ENCODE assay signal across 24 cellular contexts in the genomic region with DNA sequence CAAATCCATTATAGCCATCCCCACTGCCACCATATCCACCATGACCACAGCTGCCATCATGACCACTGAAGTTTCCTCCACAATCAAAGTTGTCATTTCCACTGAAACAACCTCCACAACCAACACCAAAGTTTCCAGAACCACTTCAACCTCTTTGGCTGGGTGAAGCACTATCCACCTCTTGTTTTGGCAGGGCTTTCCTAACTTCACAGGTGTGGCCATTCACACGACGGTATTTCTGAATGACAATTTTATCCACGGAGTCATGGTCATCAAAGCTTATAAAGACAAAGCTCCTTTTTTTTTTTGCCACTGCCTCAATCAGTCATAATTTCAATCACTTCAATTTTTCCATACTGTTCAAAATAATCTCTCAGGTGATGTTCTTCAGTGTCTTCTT.
DNase-seq lines count a peak whose midpoint lies in the region; ATAC-seq, FAIRE-seq and TF ChIP-seq lines count a peak whose summit lies in the region.
"Had no signal": no experiment of that assay in that cellular context is flagged by ENCODE, and none has a peak within 500 bp of the region (broad histone marks: within the 10 kb centered on the region; RNA-seq: fewer than 3 reads in every experiment).

No MANE protein-coding gene starts in this region.

- H3K4me3 ChIP-seq in A549 (no peak overlapping the region), H1 (ENCODE audit: extremely low read depth in 1 of 4, insufficient read depth in 2 of 4, low read depth in 3 of 4, low read length in 4 of 4) (no peak overlapping the region), mammary epithelial cell (replicated peaks in 1 of 3; ENCODE audit: insufficient read depth in 1 of 3, low read depth in 2 of 3, low read length in 3 of 3) (no peak overlapping the region), small intestine (ENCODE audit: low read depth in 1 of 2, low read length in 2 of 2) (no peak overlapping the region)
- H3K4me3 ChIP-seq: BLaER1 treated with 17β-estradiol and CSF1 and Interleukin-3, amounts not matched to agents 10 nM and 100 nM had no signal

- BruUV-seq in mammary epithelial cell (replicated peaks; lab: Mats Ljungman, UMichigan): no TSS peak

- WGBS in A549 (ENCODE audit: missing lambda C conversion rate): 82% methylated on average over 3 of the region's 3 CpGs
- 97% methylated on average over 3 of the region's 3 CpGs; no CpG with 5 or more reads in 1 of the 2 experiments for WGBS in H1 (ENCODE audit: extremely low coverage in 1 of 2, insufficient coverage in 1 of 2, insufficient read length in 1 of 2, insufficient replicate concordance in 2 of 2, low coverage in 1 of 2, low lambda C conversion rate in 2 of 2, missing lambda C conversion rate in 1 of 2), 2 experiments
- 92% methylated on average over 3 of the region's 3 CpGs for WGBS in mammary epithelial cell (ENCODE audit: low coverage, missing lambda C conversion rate)
- WGBS in small intestine, 3 donors: 85 to 96% (median 95%) methylated on average over 3 of the region's 3 CpGs

- H2BK20ac ChIP-seq in H1 (ENCODE audit: low read length): no peak overlapping the region

- no peak overlapping the region for H4K8ac ChIP-seq in H1 (ENCODE audit: extremely low read depth, insufficient read depth, low read length)

- no peak overlapping the region for H2AK5ac ChIP-seq in H1 (ENCODE audit: low read depth, low read length)

- no peaks in the 10 kb centered on the region for H3K9me3 ChIP-seq in A549
- no peaks in the 10 kb centered on the region for H3K9me3 ChIP-seq in H1 (ENCODE audit: insufficient read depth in 2 of 2, low read depth in 1 of 2, low read length in 1 of 2)
- H3K9me3 ChIP-seq in mammary epithelial cell (replicated peaks; ENCODE audit: insufficient read depth, low read length): no peaks in the 10 kb centered on the region
- no peaks in the 10 kb centered on the region for H3K9me3 ChIP-seq in small intestine (ENCODE audit: control insufficient read depth, low read depth)
- H3K9me3 ChIP-seq: Caco-2 had no signal

- H3K56ac ChIP-seq in H1 (replicated peaks; ENCODE audit: insufficient read length, low read depth, low read length): no peak overlapping the region

- ATAC-seq in natural killer cell: no peak
- ATAC-seq in natural killer cell treated with Interleukin-12 subunit alpha and Interleukin-12 subunit beta and Interleukin-15 and Interleukin-18, amount 100 ng/mL, for 72 hours: no peak
- ATAC-seq in A549: no peak
- ATAC-seq in HG03520 (IDR thresholded peaks at IDR 0.05; ENCODE audit: unreplicated experiment): no peak
- ATAC-seq: CD8-positive, alpha-beta T cell had no signal

- H4K20me1 ChIP-seq in H1 (replicated peaks in 1 of 2; ENCODE audit: control insufficient read depth in 1 of 2, insufficient read depth in 2 of 2, low read length in 2 of 2): no peaks in the 10 kb centered on the region
- no peaks in the 10 kb centered on the region for H4K20me1 ChIP-seq in mammary epithelial cell (ENCODE audit: insufficient read depth, low read length)
- H4K20me1 ChIP-seq: BLaER1 treated with 17β-estradiol and CSF1 and Interleukin-3, amounts not matched to agents 10 nM and 100 nM had no signal

- H4K5ac ChIP-seq in H1 (ENCODE audit: insufficient read length, low read depth, low read length): no peak overlapping the region

- CTCF ChIA-PET in A549 (lab: Yijun Ruan, JAX): interaction anchor here (0.7 to 2.0 kb wide), 3 partner anchors 16 to 115 kb away, joined by 3 to 9 read pairs (median 8); no protein-coding TSS in a partner anchor
- CTCF ChIA-PET in H1 (lab: Charles Lee; ENCODE audit: partially characterized antibody): interaction anchor here (0.6 to 1.7 kb wide), 2 partner anchors 53 to 294 kb away, joined by 3 to 5 read pairs; no protein-coding TSS in a partner anchor
- CTCF ChIA-PET in mammary epithelial cell (lab: Charles Lee; ENCODE audit: low non-redundant PET): no interaction called here

- no peak overlapping the region for H2BK12ac ChIP-seq in H1 (ENCODE audit: low read depth, low read length)

- H3K27ac Mint-ChIP-seq in natural killer cell: peak overlapping the region in 1 of 2 donors; percentile 29
- no peak overlapping the region for H3K27ac Mint-ChIP-seq in natural killer cell treated with Interleukin-12 subunit alpha and Interleukin-12 subunit beta and Interleukin-15 and Interleukin-18, amount 100 ng/mL, for 72 hours
- H3K27ac Mint-ChIP-seq: B cell; CD4-positive, alpha-beta T cell; CD8-positive, alpha-beta T cell had no signal

- 0 out of 2 replicates have a peak overlapping the region, but pooled peaks have one; percentile 1 for H2BK15ac ChIP-seq in H1 (ENCODE audit: low read length)

- in situ Hi-C loops in mammary epithelial cell (cut with MboI; ENCODE audit: low sequenced_read_pairs in 2 of 2): no loop called here

- no peak overlapping the region for H3K23ac ChIP-seq in H1 (ENCODE audit: insufficient read length)

- H2AFZ ChIP-seq in H1 (ENCODE audit: low read length): no peak overlapping the region
- H2AFZ ChIP-seq in mammary epithelial cell (ENCODE audit: low read depth, low read length): no peak overlapping the region

- H3K27me3 Mint-ChIP-seq in natural killer cell (ENCODE audit: low read depth in 2 of 2): peaks cover 31 to 33% of the 10 kb centered on the region in 2 donors
- peaks cover 21 to 38% of the 10 kb centered on the region in 2 donors for H3K27me3 Mint-ChIP-seq in natural killer cell treated with Interleukin-12 subunit alpha and Interleukin-12 subunit beta and Interleukin-15 and Interleukin-18, amount 100 ng/mL, for 72 hours

- peak overlapping the region; percentile 35 for H3K4me3 Mint-ChIP-seq in natural killer cell
- no peak overlapping the region for H3K4me3 Mint-ChIP-seq in natural killer cell treated with Interleukin-12 subunit alpha and Interleukin-12 subunit beta and Interleukin-15 and Interleukin-18, amount 100 ng/mL, for 72 hours
- H3K4me3 Mint-ChIP-seq: B cell; CD4-positive, alpha-beta T cell; CD8-positive, alpha-beta T cell had no signal

- H3K4me2 ChIP-seq in A549: no peak overlapping the region
- H3K4me2 ChIP-seq in H1 (ENCODE audit: insufficient read depth in 1 of 2, low read depth in 2 of 2, low read length in 2 of 2): no peak overlapping the region
- H3K4me2 ChIP-seq in mammary epithelial cell (ENCODE audit: insufficient read depth, low read depth, low read length): no peak overlapping the region
- H3K4me2 ChIP-seq: BLaER1 treated with 17β-estradiol and CSF1 and Interleukin-3, amounts not matched to agents 10 nM and 100 nM had no signal

- no peaks in the 10 kb centered on the region for H3K27me3 ChIP-seq in H1 (replicated peaks in 1 of 4; ENCODE audit: control insufficient read depth in 3 of 4, extremely low read depth in 1 of 4, insufficient read depth in 3 of 4, low read length in 3 of 4)
- H3K27me3 ChIP-seq in mammary epithelial cell (ENCODE audit: insufficient read depth, low read length): no peaks in the 10 kb centered on the region
- H3K27me3 ChIP-seq in small intestine (ENCODE audit: control insufficient read depth in 2 of 2, insufficient read depth in 2 of 2, low read length in 2 of 2): no peaks in the 10 kb centered on the region
- H3K27me3 ChIP-seq: BLaER1 treated with 17β-estradiol and CSF1 and Interleukin-3, amounts not matched to agents 10 nM and 100 nM had no signal

- intact Hi-C loops in natural killer cell (cut with micrococcal nuclease): no loop called here
- intact Hi-C loops in mammary epithelial cell (cut with micrococcal nuclease): no loop called here

- no peak overlapping the region for H3K18ac ChIP-seq in H1 (ENCODE audit: extremely low read depth, low read length)

- H3K36me3 Mint-ChIP-seq in natural killer cell: peaks cover 7% of the 10 kb centered on the region
- H3K36me3 Mint-ChIP-seq in natural killer cell treated with Interleukin-12 subunit alpha and Interleukin-12 subunit beta and Interleukin-15 and Interleukin-18, amount 100 ng/mL, for 72 hours: peaks cover 7% of the 10 kb centered on the region
- H3K36me3 Mint-ChIP-seq: CD8-positive, alpha-beta T cell had no signal

- no peaks in the 10 kb centered on the region for H3K79me1 ChIP-seq in H1 (ENCODE audit: low read depth, low read length)

- TF ChIP-seq CTCF in natural killer cell (IDR thresholded peaks at IDR 0.05) (no peak), A549 (IDR thresholded peaks at IDR 0.05) (no peak), H1 (IDR thresholded peaks at IDR 0.05; ENCODE audit: control extremely low read depth in 1 of 3, insufficient read depth in 1 of 3, low read depth in 1 of 3, low read length in 3 of 3) (no peak), mammary epithelial cell (conservative IDR thresholded peaks at IDR 0.05 in 1 of 2, IDR thresholded peaks at IDR 0.05 in 1 of 2; ENCODE audit: extremely low read depth in 1 of 2, insufficient read depth in 1 of 2, low read depth in 1 of 2, low read length in 2 of 2) (no peak)

- H3K36me3 ChIP-seq in H1 (ENCODE audit: control insufficient read depth in 2 of 4, insufficient read depth in 4 of 4, low read length in 3 of 4) (no peaks in the 10 kb centered on the region), mammary epithelial cell (ENCODE audit: insufficient read depth, low read length) (no peaks in the 10 kb centered on the region), small intestine (ENCODE audit: control insufficient read depth in 2 of 2, insufficient read depth in 2 of 2, low read length in 2 of 2) (no peaks in the 10 kb centered on the region)
- H3K36me3 ChIP-seq: BLaER1 treated with 17β-estradiol and CSF1 and Interleukin-3, amounts not matched to agents 10 nM and 100 nM had no signal

- TF ChIP-seq POLR2A in A549 (IDR thresholded peaks at IDR 0.05; ENCODE audit: low read length): no peak
- no peak for TF ChIP-seq POLR2A in GM12891 (IDR thresholded peaks at IDR 0.05; ENCODE audit: low read depth, low read length)
- TF ChIP-seq POLR2A in H1 (IDR thresholded peaks at IDR 0.05; ENCODE audit: control extremely low read depth in 1 of 2, low read depth in 2 of 2, low read length in 2 of 2): no peak

- TF ChIP-seq RAD21 in A549 (conservative IDR thresholded peaks at IDR 0.05 in 1 of 2, IDR thresholded peaks at IDR 0.05 in 1 of 2) (no peak), H1 (IDR thresholded peaks at IDR 0.05 in 1 of 2, conservative IDR thresholded peaks at IDR 0.05 in 1 of 2; ENCODE audit: low read depth in 2 of 2, low read length in 2 of 2) (no peak)

- peaks cover 0 to 1% of the 10 kb centered on the region in 2 donors for H3K9me3 Mint-ChIP-seq in natural killer cell
- no peaks in the 10 kb centered on the region for H3K9me3 Mint-ChIP-seq in natural killer cell treated with Interleukin-12 subunit alpha and Interleukin-12 subunit beta and Interleukin-15 and Interleukin-18, amount 100 ng/mL, for 72 hours

- dilution Hi-C loops in mammary epithelial cell (cut with HindIII; ENCODE audit: low sequenced_read_pairs): loop anchor here (10.0 kb wide), 1 partner anchor 83 kb away; no protein-coding TSS in a partner anchor

- H3K9ac ChIP-seq in H1 (replicated peaks in 1 of 4; ENCODE audit: extremely low read depth in 1 of 4, low read depth in 3 of 4, low read length in 3 of 4) (no peak overlapping the region), mammary epithelial cell (ENCODE audit: insufficient read depth, low read length) (no peak overlapping the region)
- H3K9ac ChIP-seq: BLaER1 treated with 17β-estradiol and CSF1 and Interleukin-3, amounts not matched to agents 10 nM and 100 nM had no signal

- POLR2A ChIA-PET in A549 (lab: Yijun Ruan, JAX): no interaction called here
- POLR2A ChIA-PET in H1 (lab: Charles Lee; ENCODE audit: partially characterized antibody): interaction anchor here (0.8 to 1.2 kb wide), 2 partner anchors 13 to 94 kb away, joined by 3 to 4 read pairs; no protein-coding TSS in a partner anchor

- H3K4ac ChIP-seq in H1 (replicated peaks; ENCODE audit: insufficient read length, low read depth, low read length): no peak overlapping the region

- H3K14ac ChIP-seq in H1 (ENCODE audit: insufficient read length): no peak overlapping the region

- H3K27ac ChIP-seq in A549: no peak overlapping the region
- H3K27ac ChIP-seq in H1 (ENCODE audit: low read depth, low read length): no peak overlapping the region
- no peak overlapping the region for H3K27ac ChIP-seq in mammary epithelial cell (ENCODE audit: insufficient read depth, low read depth, low read length)
- H3K27ac ChIP-seq in small intestine (ENCODE audit: low read depth in 1 of 2, low read length in 1 of 2): no peak overlapping the region
- H3K27ac ChIP-seq: BLaER1 treated with 17β-estradiol and CSF1 and Interleukin-3, amounts not matched to agents 10 nM and 100 nM; C4-2B had no signal

- DNase-seq in natural killer cell (no peak), A549 (ENCODE audit: low read depth in 1 of 2, low spot score in 1 of 2) (no peak), GM12891 (ENCODE audit: insufficient read length, low spot score) (no peak), H1 (ENCODE audit: low read depth in 1 of 2, low spot score in 2 of 2) (no peak), mammary epithelial cell (no peak), small intestine (no peak)
- no peak for DNase-seq in natural killer cell treated with Interleukin-12 subunit alpha and Interleukin-12 subunit beta and Interleukin-15 and Interleukin-18, amount 100 ng/mL, for 72 hours (ENCODE audit: low spot score)
- DNase-seq: 8988T; AML-193; Caco-2; Calu3; CD4-positive, alpha-beta T cell; CD8-positive, alpha-beta T cell; DMS79 treated with DMSO at 0.1 percent for 48 hours; GF-D8 had no signal

- no peaks in the 10 kb centered on the region for H3K79me2 ChIP-seq in H1 (ENCODE audit: control insufficient read depth in 1 of 2, insufficient read depth in 2 of 2, low read length in 2 of 2)
- no peaks in the 10 kb centered on the region for H3K79me2 ChIP-seq in mammary epithelial cell (ENCODE audit: insufficient read depth, low read length)

- H2BK120ac ChIP-seq in H1 (replicated peaks; ENCODE audit: low read depth, low read length): no peak overlapping the region

- peaks cover 20 to 21% of the 10 kb centered on the region in 2 donors for H3K4me1 Mint-ChIP-seq in natural killer cell
- peaks cover 16 to 18% of the 10 kb centered on the region in 2 donors for H3K4me1 Mint-ChIP-seq in natural killer cell treated with Interleukin-12 subunit alpha and Interleukin-12 subunit beta and Interleukin-15 and Interleukin-18, amount 100 ng/mL, for 72 hours (ENCODE audit: low read depth in 2 of 2)

- no peak for TF ChIP-seq EP300 in A549 (IDR thresholded peaks at IDR 0.05)
- no peak for TF ChIP-seq EP300 in H1 (IDR thresholded peaks at IDR 0.05; ENCODE audit: borderline replicate concordance in 1 of 2, low read depth in 2 of 2, low read length in 2 of 2)

- H3K4me1 ChIP-seq in A549 (no peaks in the 10 kb centered on the region), H1 (replicated peaks in 1 of 4; ENCODE audit: control insufficient read depth in 3 of 4, insufficient read depth in 4 of 4, low read length in 3 of 4) (peaks cover 0 to 4% (median 0%) of the 10 kb centered on the region in 4 experiments; a peak in 2 of 7 replicates), mammary epithelial cell (ENCODE audit: insufficient read depth, low read length) (no peaks in the 10 kb centered on the region), small intestine (ENCODE audit: control insufficient read depth in 2 of 2, insufficient read depth in 1 of 2, low read depth in 1 of 2, low read length in 1 of 2) (no peaks in the 10 kb centered on the region)

- FAIRE-seq in A549 (lab: Jason Lieb, UNC) (peak; percentile 28), GM12891 (lab: Jason Lieb, UNC) (peak; percentile 23), H1 (lab: Jason Lieb, UNC) (no peak), small intestine (lab: Jason Lieb, UNC) (no peak)
- FAIRE-seq: A204.1, D721Med, G401.6, GM12892, GM18507 had no signal

- H3K23me2 ChIP-seq in H1 (ENCODE audit: low read depth, low read length): no peaks in the 10 kb centered on the region

- H4K91ac ChIP-seq in H1 (replicated peaks; ENCODE audit: insufficient read length, low read length): no peak overlapping the region

- H2BK5ac ChIP-seq in H1 (ENCODE audit: low read depth, low read length): no peak overlapping the region
